Comparison of ENCODE assay signal across 25 cellular contexts in the genomic region with DNA sequence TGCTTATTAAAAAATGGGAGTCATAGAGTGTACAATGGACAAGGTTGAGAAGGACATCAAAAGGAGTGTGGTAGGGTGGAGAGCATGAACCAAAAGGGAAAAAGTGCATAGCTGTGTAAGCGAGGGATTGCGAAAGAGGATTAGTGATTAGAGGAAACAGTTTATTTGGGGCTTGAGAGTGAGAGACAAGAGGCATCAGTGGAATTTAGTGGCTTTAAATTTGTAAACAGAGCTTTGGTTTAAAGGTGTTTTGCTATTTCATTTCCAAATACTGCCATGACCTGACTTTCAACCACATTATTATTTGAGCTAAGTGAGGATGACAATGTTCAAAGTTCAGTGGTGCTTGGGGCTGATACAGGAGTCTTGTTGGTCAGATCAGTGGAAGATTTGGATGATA. TPM values are rescaled to one million over a fixed set of nuclear protein-coding genes. Genes with fewer than 3 reads are reported as not detected.
DNase-seq lines count a peak whose midpoint lies in the region; ATAC-seq and TF ChIP-seq lines count a peak whose summit lies in the region.
"Had no signal": no experiment of that assay in that cellular context is flagged by ENCODE, and none has a peak within 500 bp of the region (broad histone marks: within the 10 kb centered on the region; RNA-seq: fewer than 3 reads in every experiment).

No MANE protein-coding gene starts in this region.

- H3K36me3 ChIP-seq in esophagus squamous epithelium = peaks cover 0 to 11% (median 0%) of the 10 kb centered on the region in 3 donors
- H3K36me3 ChIP-seq: adrenal gland, cardiac muscle cell, neural progenitor cell, upper lobe of right lung had no signal

- no peak for TF ChIP-seq CTCF in esophagus squamous epithelium (IDR thresholded peaks at IDR 0.05)

- WGBS in esophagus squamous epithelium, 2 donors = 51 to 56% methylated on average over 2 of the region's 2 CpGs

- peaks cover 26% of the 10 kb centered on the region for H3K36me3 Mint-ChIP-seq in activated naive CD8-positive, alpha-beta T cell
- H3K36me3 Mint-ChIP-seq in activated naive CD8-positive, alpha-beta T cell treated with anti-CD3 and anti-CD28 coated beads, Interleukin-2, amount 50 U/mL, for 24 hours (ENCODE audit: low read depth) = peaks cover 41% of the 10 kb centered on the region
- peaks cover 50% of the 10 kb centered on the region for H3K36me3 Mint-ChIP-seq in stimulated activated memory B cell treated with anti-CD40 and anti-IgM and Interleukin-4, amounts not matched to agents 10 μg/mL and 1 μg/mL and 100 μg/mL, for 72 hours
- H3K36me3 Mint-ChIP-seq: neural progenitor cell had no signal

- peaks cover 39% of the 10 kb centered on the region for H3K4me1 Mint-ChIP-seq in activated naive CD8-positive, alpha-beta T cell (ENCODE audit: low read depth)
- peaks cover 30% of the 10 kb centered on the region for H3K4me1 Mint-ChIP-seq in activated naive CD8-positive, alpha-beta T cell treated with anti-CD3 and anti-CD28 coated beads, Interleukin-2, amount 50 U/mL, for 24 hours
- H3K4me1 Mint-ChIP-seq in stimulated activated memory B cell treated with anti-CD40 and anti-IgM and Interleukin-4, amounts not matched to agents 10 μg/mL and 1 μg/mL and 100 μg/mL, for 72 hours = peaks cover 29% of the 10 kb centered on the region
- H3K4me1 Mint-ChIP-seq: neural progenitor cell had no signal

- peaks cover 0 to 35% (median 3%) of the 10 kb centered on the region in 3 donors for H3K4me1 ChIP-seq in esophagus squamous epithelium
- H3K4me1 ChIP-seq: neural progenitor cell, upper lobe of right lung had no signal

- H3K9me3 Mint-ChIP-seq in activated naive CD8-positive, alpha-beta T cell (ENCODE audit: low read depth) = peaks cover 16% of the 10 kb centered on the region
- peaks cover 35% of the 10 kb centered on the region for H3K9me3 Mint-ChIP-seq in activated naive CD8-positive, alpha-beta T cell treated with anti-CD3 and anti-CD28 coated beads, Interleukin-2, amount 50 U/mL, for 24 hours
- H3K9me3 Mint-ChIP-seq in stimulated activated memory B cell treated with anti-CD40 and anti-IgM and Interleukin-4, amounts not matched to agents 10 μg/mL and 1 μg/mL and 100 μg/mL, for 72 hours = peaks cover 13% of the 10 kb centered on the region

- H3K27me3 ChIP-seq in esophagus squamous epithelium = no peaks in the 10 kb centered on the region
- H3K27me3 ChIP-seq: adrenal gland, cardiac muscle cell, esophagus muscularis mucosa, neural progenitor cell, stomach, upper lobe of right lung had no signal

- peak overlapping the region in 3 of 4 donors; percentile 45 to 61 (median 48) for H3K27ac ChIP-seq in esophagus squamous epithelium
- H3K27ac ChIP-seq: A549, adrenal gland, cardiac muscle cell, esophagus muscularis mucosa, neural progenitor cell, skin epidermis, upper lobe of right lung had no signal

- H3K4me3 ChIP-seq in esophagus squamous epithelium = no peak overlapping the region
- H3K4me3 ChIP-seq: A549, adrenal gland, cardiac muscle cell, esophagus muscularis mucosa, neural progenitor cell, skin epidermis, stomach, upper lobe of right lung had no signal

- no peak overlapping the region for H3K4me3 Mint-ChIP-seq in activated naive CD8-positive, alpha-beta T cell
- H3K4me3 Mint-ChIP-seq in activated naive CD8-positive, alpha-beta T cell treated with anti-CD3 and anti-CD28 coated beads, Interleukin-2, amount 50 U/mL, for 24 hours = no peak overlapping the region
- H3K4me3 Mint-ChIP-seq in stimulated activated memory B cell treated with anti-CD40 and anti-IgM and Interleukin-4, amounts not matched to agents 10 μg/mL and 1 μg/mL and 100 μg/mL, for 72 hours = no peak overlapping the region
- H3K4me3 Mint-ChIP-seq: activated CD4-positive, alpha-beta T cell treated with anti-CD3 and anti-CD28 coated beads, Interleukin-2, amount 10 ng/mL, durations not matched to agents 24 days and 14 days; neural progenitor cell had no signal

- peak overlapping the region; percentile 25 for H3K27ac Mint-ChIP-seq in activated naive CD8-positive, alpha-beta T cell
- H3K27ac Mint-ChIP-seq in activated naive CD8-positive, alpha-beta T cell treated with anti-CD3 and anti-CD28 coated beads, Interleukin-2, amount 50 U/mL, for 24 hours = no peak overlapping the region
- no peak overlapping the region for H3K27ac Mint-ChIP-seq in stimulated activated memory B cell treated with anti-CD40 and anti-IgM and Interleukin-4, amounts not matched to agents 10 μg/mL and 1 μg/mL and 100 μg/mL, for 72 hours
- H3K27ac Mint-ChIP-seq: activated CD4-positive, alpha-beta T cell treated with anti-CD3 and anti-CD28 coated beads, Interleukin-2, amount 10 ng/mL, durations not matched to agents 24 days and 14 days; activated T-helper 2 cell treated with anti-CD3 and anti-CD28 coated beads, Interferon-gamma antibody, Interleukin-2, Interleukin-4, amounts not matched to agents 10 μg/mL and 5 μg/mL and 100 μg/mL, durations not matched to agents 14 hours and 24 hours and 36 hours; CD4-positive, alpha-beta memory T cell; neural progenitor cell; progenitor cell of endocrine pancreas had no signal

- no peak for ATAC-seq in activated naive CD8-positive, alpha-beta T cell treated with anti-CD3 and anti-CD28 coated beads, Interleukin-2, amount 50 U/mL, for 24 hours
- no peak for ATAC-seq in stimulated activated memory B cell treated with anti-CD40 and anti-IgM and Interleukin-4, amounts not matched to agents 10 μg/mL and 1 μg/mL and 100 μg/mL, for 72 hours
- ATAC-seq in SK-N-SH treated with all-trans-retinoic acid at 6 μM for 48 hours (no peak), GM19455 (IDR thresholded peaks at IDR 0.05; ENCODE audit: unreplicated experiment) (no peak), GM21723 (IDR thresholded peaks at IDR 0.05; ENCODE audit: unreplicated experiment) (no peak)
- ATAC-seq: A549, left colon, upper lobe of right lung had no signal

- no peak for TF ChIP-seq POLR2A in esophagus squamous epithelium (IDR thresholded peaks at IDR 0.05)

- H3K9me3 ChIP-seq in esophagus squamous epithelium = no peaks in the 10 kb centered on the region
- H3K9me3 ChIP-seq: adrenal gland, esophagus muscularis mucosa, stomach, upper lobe of right lung had no signal

- no peaks in the 10 kb centered on the region for H3K27me3 Mint-ChIP-seq in activated naive CD8-positive, alpha-beta T cell
- H3K27me3 Mint-ChIP-seq in activated naive CD8-positive, alpha-beta T cell treated with anti-CD3 and anti-CD28 coated beads, Interleukin-2, amount 50 U/mL, for 24 hours = no peaks in the 10 kb centered on the region
- no peaks in the 10 kb centered on the region for H3K27me3 Mint-ChIP-seq in stimulated activated memory B cell treated with anti-CD40 and anti-IgM and Interleukin-4, amounts not matched to agents 10 μg/mL and 1 μg/mL and 100 μg/mL, for 72 hours
- H3K27me3 Mint-ChIP-seq: activated CD4-positive, alpha-beta T cell treated with anti-CD3 and anti-CD28 coated beads, Interleukin-2, amount 10 ng/mL, durations not matched to agents 24 days and 14 days; CD4-positive, alpha-beta memory T cell; progenitor cell of endocrine pancreas had no signal

- no peak for DNase-seq in activated naive CD8-positive, alpha-beta T cell treated with anti-CD3 and anti-CD28 coated beads, Interleukin-2, amount 50 U/mL, for 24 hours
- DNase-seq in NOMO-1 treated with DMSO at 0.1 percent for 48 hours (lab: John Stamatoyannopoulos, UW; ENCODE audit: unreplicated experiment) = peak; percentile 27
- DNase-seq in esophagus squamous epithelium (lab: John Stamatoyannopoulos, UW) = no peak
- DNase-seq: activated CD4-positive, alpha-beta T cell treated with anti-CD3 and anti-CD28 coated beads, Interleukin-2, amount 10 ng/mL, durations not matched to agents 24 days and 14 days; adrenal gland; CD4-positive, alpha-beta memory T cell; DMS79; left colon; NCI-H1694 treated with DMSO at 0.1 percent for 48 hours; RPMI8226; stimulated activated CD4-positive, alpha-beta T cell treated with anti-CD3 and anti-CD28 coated beads, Interleukin-2, amount 100 ng/mL, for 48 hours; stomach; upper lobe of right lung had no signal

- intact Hi-C loops in esophagus squamous epithelium (cut with DNase I) = no loop called here

TF ChIP-seq in SK-N-SH treated with all-trans-retinoic acid at 6 μM for 48 hours, 23 proteins besides CTCF, POLR2A, EP300 and RAD21:
- no peak for TF ChIP-seq ESRRG (CRISPR knock-in tag; IDR thresholded peaks at IDR 0.05)
TF ChIP-seq in SK-N-SH treated with all-trans-retinoic acid at 6 μM for 48 hours: peak in this region for 0.

RNA-seq across cellular contexts. Expression of a gene that starts 53.4 kb away (rescaled TPM):
- 10 to 100 TPM; 55.3 to 82.1 (median 72.9) TPM for total RNA-seq in esophagus squamous epithelium
